Comparison of ENCODE assay signal across 7 cellular contexts in the genomic region with DNA sequence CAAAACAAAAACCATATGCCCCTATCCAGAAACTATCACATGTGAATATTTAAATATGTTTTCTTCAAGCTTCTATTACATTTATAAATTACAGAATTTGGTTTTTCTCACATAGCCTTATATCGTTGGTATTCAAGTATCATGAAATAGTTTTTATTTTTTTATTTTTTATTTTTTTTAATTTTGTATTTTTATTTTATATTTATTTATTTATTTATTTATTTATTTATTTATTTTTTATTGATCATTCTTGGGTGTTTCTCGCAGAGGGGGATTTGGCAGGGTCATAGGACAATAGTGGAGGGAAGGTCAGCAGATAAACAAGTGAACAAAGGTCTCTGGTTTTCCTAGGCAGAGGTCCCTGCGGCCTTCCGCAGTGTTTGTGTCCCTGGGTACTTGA. TPM values are rescaled to one million over a fixed set of nuclear protein-coding genes. Genes with fewer than 3 reads are reported as not detected.
"Had no signal": no experiment of that assay in that cellular context is flagged by ENCODE, and none has a peak within 500 bp of the region (broad histone marks: within the 10 kb centered on the region; RNA-seq: fewer than 3 reads in every experiment).

No MANE protein-coding gene starts in this region.

RNA-seq across cellular contexts. Expression of gene GABRG3, which starts 32.0 kb away (rescaled TPM):
- total RNA-seq: OCI-LY7, PC-9, Peyer's patch, Right ventricle myocardium inferior, Right ventricle myocardium superior, RPMI7951, SJSA1 had no signal
